In the genomic region with DNA sequence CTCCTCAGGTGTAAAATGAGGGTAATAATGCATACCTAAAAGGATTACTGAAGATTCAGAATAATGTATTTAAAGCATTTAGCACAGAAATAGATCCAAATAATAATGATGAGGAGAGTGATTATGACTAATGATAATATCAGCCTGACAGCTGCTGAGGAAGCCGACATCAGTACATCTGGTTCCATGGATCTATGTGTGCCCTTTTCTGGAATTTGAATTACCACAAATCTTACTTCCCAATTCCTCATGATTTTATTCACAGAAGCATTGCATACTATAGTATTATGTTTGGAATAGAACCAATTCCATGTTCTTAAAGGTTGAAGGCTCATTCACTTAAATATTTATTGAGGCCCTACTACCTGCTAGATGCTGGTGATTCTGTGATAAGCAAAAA, we compare ENCODE assay signal across 18 cellular contexts.
DNase-seq lines count a peak whose midpoint lies in the region; ATAC-seq and TF ChIP-seq lines count a peak whose summit lies in the region.
"Had no signal": no experiment of that assay in that cellular context is flagged by ENCODE, and none has a peak within 500 bp of the region (broad histone marks: within the 10 kb centered on the region; RNA-seq: fewer than 3 reads in every experiment).

No MANE protein-coding gene starts in this region.

- H3K27me3 Mint-ChIP-seq in MCF 10A (ENCODE audit: insufficient read depth, unreplicated experiment) (no peaks in the 10 kb centered on the region), nephron progenitor cell (ENCODE audit: low read depth, poor library complexity) (peaks cover 8% of the 10 kb centered on the region)
- no peaks in the 10 kb centered on the region for H3K27me3 Mint-ChIP-seq in CD8-positive, alpha-beta memory T cell

- peak overlapping the region; percentile 11 for H3K27ac Mint-ChIP-seq in MCF 10A (ENCODE audit: low read depth, unreplicated experiment)
- no peak overlapping the region for H3K27ac Mint-ChIP-seq in CD8-positive, alpha-beta memory T cell
- no peak overlapping the region for H3K27ac Mint-ChIP-seq in nephron progenitor cell

- H3K36me3 Mint-ChIP-seq in MCF 10A (ENCODE audit: insufficient read depth, unreplicated experiment) (no peaks in the 10 kb centered on the region), nephron progenitor cell (ENCODE audit: low read depth) (no peaks in the 10 kb centered on the region)
- H3K36me3 Mint-ChIP-seq in CD8-positive, alpha-beta memory T cell: no peaks in the 10 kb centered on the region

- POLR2A ChIA-PET in MCF 10A (lab: Yijun Ruan, JAX): no interaction called here
- POLR2A ChIA-PET in CD8-positive, alpha-beta memory T cell (lab: Charles Lee): no interaction called here

- no peak for TF ChIP-seq CTCF in MCF 10A (IDR thresholded peaks at IDR 0.05; ENCODE audit: unreplicated experiment)
- no peak for TF ChIP-seq CTCF in breast epithelium (IDR thresholded peaks at IDR 0.05)
- no peak for TF ChIP-seq CTCF in nephron progenitor cell (IDR thresholded peaks at IDR 0.05)

- intact Hi-C loops in MCF 10A (cut with micrococcal nuclease): no loop called here
- intact Hi-C loops in breast epithelium (cut with DNase I; ENCODE audit: low total_unique reads): no loop called here

- no peak overlapping the region for H3K9ac ChIP-seq in adipocyte (ENCODE audit: low read length)
- H3K9ac ChIP-seq: KMS-11 had no signal

- CTCF ChIA-PET in MCF 10A (lab: Yijun Ruan, JAX): interaction anchor here (0.6 kb wide), 1 partner anchor 1754 kb away, joined by 3 read pairs; no protein-coding TSS in a partner anchor
- CTCF ChIA-PET in CD8-positive, alpha-beta memory T cell (lab: Charles Lee): no interaction called here

- H3K27me3 ChIP-seq in breast epithelium: no peaks in the 10 kb centered on the region
- H3K27me3 ChIP-seq in adipocyte (replicated peaks; ENCODE audit: control insufficient read depth, insufficient read depth, low read length): no peaks in the 10 kb centered on the region
- H3K27me3 ChIP-seq in CD8-positive, alpha-beta memory T cell (ENCODE audit: insufficient read depth, low read length, poor library complexity, severe bottlenecking): no peaks in the 10 kb centered on the region

- H3K36me3 ChIP-seq in breast epithelium (no peaks in the 10 kb centered on the region), adipocyte (ENCODE audit: control insufficient read depth, insufficient read depth, low read length, severe bottlenecking) (no peaks in the 10 kb centered on the region)
- no peaks in the 10 kb centered on the region for H3K36me3 ChIP-seq in CD8-positive, alpha-beta memory T cell (ENCODE audit: insufficient read depth, low read length)

- H3K9me3 ChIP-seq in breast epithelium (no peaks in the 10 kb centered on the region), adipocyte (ENCODE audit: control insufficient read depth, low read length) (no peaks in the 10 kb centered on the region)
- no peaks in the 10 kb centered on the region for H3K9me3 ChIP-seq in CD8-positive, alpha-beta memory T cell (ENCODE audit: low read length)

- no peak for ATAC-seq in GM21381 (IDR thresholded peaks at IDR 0.05; ENCODE audit: unreplicated experiment)
- ATAC-seq in GM21423 (IDR thresholded peaks at IDR 0.05; ENCODE audit: unreplicated experiment): no peak
- ATAC-seq: GM12878, PC-3, Right ventricle myocardium inferior had no signal

- H3K9me3 Mint-ChIP-seq in MCF 10A (ENCODE audit: unreplicated experiment): peaks cover 8% of the 10 kb centered on the region
- H3K9me3 Mint-ChIP-seq in CD8-positive, alpha-beta memory T cell: peaks cover 0 to 8% (median 4%) of the 10 kb centered on the region in 5 donors
- H3K9me3 Mint-ChIP-seq in nephron progenitor cell: peaks cover 24% of the 10 kb centered on the region

- no peak overlapping the region for H3K4me3 Mint-ChIP-seq in MCF 10A (ENCODE audit: unreplicated experiment)
- no peak overlapping the region for H3K4me3 Mint-ChIP-seq in CD8-positive, alpha-beta memory T cell
- H3K4me3 Mint-ChIP-seq in nephron progenitor cell: no peak overlapping the region

- no peak for TF ChIP-seq POLR2A in breast epithelium (IDR thresholded peaks at IDR 0.05)

- no TSS peak for BruUV-seq in MCF 10A (replicated peaks; lab: Mats Ljungman, UMichigan)

- DNase-seq in MCF 10A (ENCODE audit: unreplicated experiment) (no peak), breast epithelium (ENCODE audit: low spot score in 2 of 2) (no peak), adipocyte (ENCODE audit: low read depth) (peak; percentile 71), fibroblast of peridontal ligament (ENCODE audit: extremely low read depth) (peak; percentile 63), nephron progenitor cell (no peak)
- DNase-seq in CD8-positive, alpha-beta memory T cell: no peak
- DNase-seq: C1 segment of cervical spinal cord, MM.1S, NCI-H2029, NCI-H524, PC-3 had no signal

- no peak overlapping the region for H3K4me3 ChIP-seq in breast epithelium
- H3K4me3 ChIP-seq in adipocyte (ENCODE audit: low read length): no peak overlapping the region
- H3K4me3 ChIP-seq in CD8-positive, alpha-beta memory T cell (ENCODE audit: low read length): no peak overlapping the region
- H3K4me3 ChIP-seq: GM12878, SK-N-MC had no signal

- H3K4me1 ChIP-seq in breast epithelium (no peaks in the 10 kb centered on the region), adipocyte (ENCODE audit: control insufficient read depth, insufficient read depth, low read length) (no peaks in the 10 kb centered on the region)
- H3K4me1 ChIP-seq in CD8-positive, alpha-beta memory T cell (ENCODE audit: insufficient read depth, low read length): no peaks in the 10 kb centered on the region

- H3K4me1 Mint-ChIP-seq in MCF 10A (ENCODE audit: insufficient read depth, unreplicated experiment): peaks cover 12% of the 10 kb centered on the region
- no peaks in the 10 kb centered on the region for H3K4me1 Mint-ChIP-seq in CD8-positive, alpha-beta memory T cell
- no peaks in the 10 kb centered on the region for H3K4me1 Mint-ChIP-seq in nephron progenitor cell

- H3K27ac ChIP-seq in breast epithelium: no peak overlapping the region
- H3K27ac ChIP-seq in CD8-positive, alpha-beta memory T cell (ENCODE audit: low read depth, low read length): no peak overlapping the region
- H3K27ac ChIP-seq: 22Rv1, SK-N-MC had no signal

Comparison
In these comparisons a context has a peak if more than half of its experiments do, and no peak if none do; other contexts are left out.
1. DNase-seq: peak in adipocyte (single experiment) and fibroblast of peridontal ligament (single experiment); none in MCF 10A (single experiment), breast epithelium (0 of 2), CD8-positive, alpha-beta memory T cell (0 of 5) and nephron progenitor cell (single experiment).